ENCODE assay signal across 1 cellular context in genomic region chr5:40428129-40428528, GRCh38.
TF ChIP-seq lines count a peak whose summit lies in the region.

No MANE protein-coding gene starts in this region.

TF ChIP-seq in GM23338, 12 proteins besides CTCF, POLR2A, EP300 and RAD21 (continued from another document):
- TF ChIP-seq REST (IDR thresholded peaks at IDR 0.05; ENCODE audit: unreplicated experiment) = no peak
